Comparison of ENCODE assay signal across 1 cellular context in the genomic region with DNA sequence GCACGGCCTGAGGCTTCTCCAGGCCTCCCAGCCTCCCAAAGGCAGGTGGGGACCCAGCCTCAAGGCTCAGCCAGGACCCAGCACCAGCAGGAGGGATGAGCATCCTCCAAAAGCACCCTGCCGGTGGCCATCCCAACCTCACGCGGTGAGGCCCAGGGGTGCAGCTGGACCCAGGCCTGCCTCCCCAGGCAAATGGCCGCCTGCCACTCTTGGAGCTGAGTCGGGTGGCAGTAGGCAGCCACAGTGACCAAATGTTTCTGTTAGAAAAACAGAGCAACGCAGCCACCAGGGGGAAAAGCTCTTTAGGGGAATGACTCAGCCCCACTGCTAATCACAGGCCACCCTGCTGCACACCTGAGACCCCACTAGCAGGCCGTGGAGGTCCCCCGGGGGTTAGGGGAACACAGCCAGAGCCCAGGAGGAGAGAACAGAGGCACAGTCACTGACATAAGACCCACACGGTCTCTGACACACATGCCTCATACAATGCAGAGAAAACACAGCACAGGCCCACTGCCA.
TF ChIP-seq lines count a peak whose summit lies in the region.

No MANE protein-coding gene starts in this region.

TF ChIP-seq in HepG2, 621 proteins besides CTCF, POLR2A, EP300 and RAD21 (continued from another document and continues in another):
- TF ChIP-seq ZNF512 (CRISPR knock-in tag; IDR thresholded peaks at IDR 0.05) (0 out of 2 replicates have a peak, but pooled peaks have one; percentile 24), THAP8 (CRISPR knock-in tag; IDR thresholded peaks at IDR 0.05; ENCODE audit: borderline replicate concordance) (no peak), TBP (CRISPR knock-in tag; IDR thresholded peaks at IDR 0.05) (no peak), SP4 (CRISPR knock-in tag; IDR thresholded peaks at IDR 0.05) (no peak), AKNA (CRISPR knock-in tag; IDR thresholded peaks at IDR 0.05; ENCODE audit: borderline replicate concordance) (no peak), ZNF468 (CRISPR knock-in tag; IDR thresholded peaks at IDR 0.05) (no peak), NFE2 (CRISPR knock-in tag; IDR thresholded peaks at IDR 0.05) (no peak), ASH2L (IDR thresholded peaks at IDR 0.05; ENCODE audit: insufficient read length, low read depth, low read length) (no peak), CAMTA2 (CRISPR knock-in tag; IDR thresholded peaks at IDR 0.05; ENCODE audit: borderline replicate concordance) (no peak), KMT2A (CRISPR knock-in tag; IDR thresholded peaks at IDR 0.05) (no peak), FLYWCH1 (CRISPR knock-in tag; IDR thresholded peaks at IDR 0.05) (no peak), NCOA5 (CRISPR knock-in tag; IDR thresholded peaks at IDR 0.05) (no peak), ATF1 (CRISPR knock-in tag; IDR thresholded peaks at IDR 0.05) (no peak), ZNF878 (CRISPR knock-in tag; IDR thresholded peaks at IDR 0.05) (no peak), SALL1 (CRISPR knock-in tag; IDR thresholded peaks at IDR 0.05) (no peak), RBM39 (IDR thresholded peaks at IDR 0.05; ENCODE audit: low read depth, low read length, poor library complexity, severe bottlenecking) (peak; percentile 51), DNMT1 (CRISPR knock-in tag; IDR thresholded peaks at IDR 0.05) (no peak), ZFX (CRISPR knock-in tag; IDR thresholded peaks at IDR 0.05; ENCODE audit: low read depth) (0 out of 2 replicates have a peak, but pooled peaks have one; percentile 14), HOXD1 (CRISPR knock-in tag; IDR thresholded peaks at IDR 0.05) (no peak), NFKBIZ (CRISPR knock-in tag; IDR thresholded peaks at IDR 0.05) (no peak), DZIP1 (CRISPR knock-in tag; IDR thresholded peaks at IDR 0.05) (no peak), ZNF17 (CRISPR knock-in tag; IDR thresholded peaks at IDR 0.05) (no peak), ZNF660 (CRISPR knock-in tag; IDR thresholded peaks at IDR 0.05; ENCODE audit: borderline replicate concordance, low read depth) (no peak), PCBP1 (IDR thresholded peaks at IDR 0.05; ENCODE audit: borderline replicate concordance, low read depth, low read length) (peak; percentile 39; the same call in 1 of the 2 replicates), ZNF136 (CRISPR knock-in tag; IDR thresholded peaks at IDR 0.05; ENCODE audit: low read depth) (0 out of 2 replicates have a peak, but pooled peaks have one; percentile 31), ZNF292 (CRISPR knock-in tag; IDR thresholded peaks at IDR 0.05; ENCODE audit: borderline replicate concordance, low read depth) (no peak), ZNF704 (CRISPR knock-in tag; IDR thresholded peaks at IDR 0.05; ENCODE audit: borderline replicate concordance) (no peak), ZNF253 (CRISPR knock-in tag; IDR thresholded peaks at IDR 0.05; ENCODE audit: borderline replicate concordance) (no peak), RXRA (CRISPR knock-in tag; IDR thresholded peaks at IDR 0.05) (no peak), NFYB (CRISPR knock-in tag; IDR thresholded peaks at IDR 0.05) (no peak), KMT2B (CRISPR knock-in tag; IDR thresholded peaks at IDR 0.05) (no peak), HNRNPK (IDR thresholded peaks at IDR 0.05; ENCODE audit: low read depth, low read length, poor library complexity, severe bottlenecking) (no peak)
- TF ChIP-seq, protein P1, sequence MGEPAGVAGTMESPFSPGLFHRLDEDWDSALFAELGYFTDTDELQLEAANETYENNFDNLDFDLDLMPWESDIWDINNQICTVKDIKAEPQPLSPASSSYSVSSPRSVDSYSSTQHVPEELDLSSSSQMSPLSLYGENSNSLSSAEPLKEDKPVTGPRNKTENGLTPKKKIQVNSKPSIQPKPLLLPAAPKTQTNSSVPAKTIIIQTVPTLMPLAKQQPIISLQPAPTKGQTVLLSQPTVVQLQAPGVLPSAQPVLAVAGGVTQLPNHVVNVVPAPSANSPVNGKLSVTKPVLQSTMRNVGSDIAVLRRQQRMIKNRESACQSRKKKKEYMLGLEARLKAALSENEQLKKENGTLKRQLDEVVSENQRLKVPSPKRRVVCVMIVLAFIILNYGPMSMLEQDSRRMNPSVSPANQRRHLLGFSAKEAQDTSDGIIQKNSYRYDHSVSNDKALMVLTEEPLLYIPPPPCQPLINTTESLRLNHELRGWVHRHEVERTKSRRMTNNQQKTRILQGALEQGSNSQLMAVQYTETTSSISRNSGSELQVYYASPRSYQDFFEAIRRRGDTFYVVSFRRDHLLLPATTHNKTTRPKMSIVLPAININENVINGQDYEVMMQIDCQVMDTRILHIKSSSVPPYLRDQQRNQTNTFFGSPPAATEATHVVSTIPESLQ (CRISPR knock-in tag; conservative IDR thresholded peaks at IDR 0.05), result no peak
- TF ChIP-seq, protein P2, sequence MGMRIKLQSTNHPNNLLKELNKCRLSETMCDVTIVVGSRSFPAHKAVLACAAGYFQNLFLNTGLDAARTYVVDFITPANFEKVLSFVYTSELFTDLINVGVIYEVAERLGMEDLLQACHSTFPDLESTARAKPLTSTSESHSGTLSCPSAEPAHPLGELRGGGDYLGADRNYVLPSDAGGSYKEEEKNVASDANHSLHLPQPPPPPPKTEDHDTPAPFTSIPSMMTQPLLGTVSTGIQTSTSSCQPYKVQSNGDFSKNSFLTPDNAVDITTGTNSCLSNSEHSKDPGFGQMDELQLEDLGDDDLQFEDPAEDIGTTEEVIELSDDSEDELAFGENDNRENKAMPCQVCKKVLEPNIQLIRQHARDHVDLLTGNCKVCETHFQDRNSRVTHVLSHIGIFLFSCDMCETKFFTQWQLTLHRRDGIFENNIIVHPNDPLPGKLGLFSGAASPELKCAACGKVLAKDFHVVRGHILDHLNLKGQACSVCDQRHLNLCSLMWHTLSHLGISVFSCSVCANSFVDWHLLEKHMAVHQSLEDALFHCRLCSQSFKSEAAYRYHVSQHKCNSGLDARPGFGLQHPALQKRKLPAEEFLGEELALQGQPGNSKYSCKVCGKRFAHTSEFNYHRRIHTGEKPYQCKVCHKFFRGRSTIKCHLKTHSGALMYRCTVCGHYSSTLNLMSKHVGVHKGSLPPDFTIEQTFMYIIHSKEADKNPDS (CRISPR knock-in tag; IDR thresholded peaks at IDR 0.05), result no peak
